17 cellular contexts compared by ENCODE assay signal in the genomic region with DNA sequence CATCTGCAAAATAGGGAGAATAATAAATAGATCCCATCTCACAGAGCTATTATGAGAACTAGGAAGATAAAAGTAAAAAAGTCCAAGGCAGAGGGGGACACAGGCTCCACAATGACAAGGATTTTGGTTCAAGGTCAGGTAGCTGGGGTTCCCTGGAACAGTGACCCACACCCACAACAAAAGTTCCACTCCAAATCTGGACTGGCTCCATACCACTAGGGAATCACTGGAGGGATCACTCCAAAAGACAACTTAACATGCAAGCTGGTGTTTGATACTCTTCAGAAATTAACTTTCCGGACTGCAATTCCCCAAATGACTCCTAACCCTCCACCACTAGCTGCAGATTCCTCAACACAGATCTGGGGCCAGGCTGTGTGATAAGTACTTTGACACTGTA. TPM values are rescaled to one million over a fixed set of nuclear protein-coding genes. Genes with fewer than 3 reads are reported as not detected.
A peak's percentile ranks its signal among the peaks of the same experiment; 100 is the strongest.
DNase-seq lines count a peak whose midpoint lies in the region; ATAC-seq and TF ChIP-seq lines count a peak whose summit lies in the region.
"Had no signal": no experiment of that assay in that cellular context is flagged by ENCODE, and none has a peak within 500 bp of the region (broad histone marks: within the 10 kb centered on the region; RNA-seq: fewer than 3 reads in every experiment).

No MANE protein-coding gene starts in this region.

- H3K9ac ChIP-seq in BLaER1 treated with 17β-estradiol and CSF1 and Interleukin-3, amounts not matched to agents 10 nM and 100 nM: 0 out of 22 replicates have a peak overlapping the region, but pooled peaks of 3 of the 11 experiments have one; percentile 20 to 35 (median 32)

- peak overlapping the region in 2 of 3 donors; percentile 57 to 76 for H3K27ac Mint-ChIP-seq in IgD-negative memory B cell
- peak overlapping the region; percentile 56 for H3K27ac Mint-ChIP-seq in central memory CD8-positive, alpha-beta T cell (ENCODE audit: low read depth)
- H3K27ac Mint-ChIP-seq: nephron progenitor cell had no signal

- no peaks in the 10 kb centered on the region for H3K27me3 Mint-ChIP-seq in IgD-negative memory B cell
- no peaks in the 10 kb centered on the region for H3K27me3 Mint-ChIP-seq in central memory CD8-positive, alpha-beta T cell
- H3K27me3 Mint-ChIP-seq: T-cell had no signal

- peak overlapping the region in 1 of 4 donors; percentile 46 for H3K4me3 Mint-ChIP-seq in IgD-negative memory B cell
- no peak overlapping the region for H3K4me3 Mint-ChIP-seq in central memory CD8-positive, alpha-beta T cell
- H3K4me3 Mint-ChIP-seq: nephron progenitor cell had no signal

- peaks cover 0 to 16% (median 4%) of the 10 kb centered on the region in 11 experiments; a peak in 9 of 22 replicates for H3K36me3 ChIP-seq in BLaER1 treated with 17β-estradiol and CSF1 and Interleukin-3, amounts not matched to agents 10 nM and 100 nM
- peaks cover 4% of the 10 kb centered on the region for H3K36me3 ChIP-seq in neutrophil
- H3K36me3 ChIP-seq: stomach had no signal

- TF ChIP-seq CTCF in neutrophil (IDR thresholded peaks at IDR 0.05): no peak

- peak overlapping the region in 6 of 11 experiments; percentile 20 to 51 (median 32); a peak in 7 of 22 replicates for H3K27ac ChIP-seq in BLaER1 treated with 17β-estradiol and CSF1 and Interleukin-3, amounts not matched to agents 10 nM and 100 nM
- peak overlapping the region; percentile 78 for H3K27ac ChIP-seq in neutrophil

- no peaks in the 10 kb centered on the region for H3K27me3 ChIP-seq in BLaER1 treated with 17β-estradiol and CSF1 and Interleukin-3, amounts not matched to agents 10 nM and 100 nM
- H3K27me3 ChIP-seq in neutrophil: no peaks in the 10 kb centered on the region
- H3K27me3 ChIP-seq: stomach had no signal

- peaks cover 13 to 81% (median 48%) of the 10 kb centered on the region in 11 experiments; a peak in 19 of 22 replicates for H4K20me1 ChIP-seq in BLaER1 treated with 17β-estradiol and CSF1 and Interleukin-3, amounts not matched to agents 10 nM and 100 nM

- ATAC-seq in central memory CD8-positive, alpha-beta T cell (replicated peaks; ENCODE audit: extremely low read depth, poor library complexity, severe bottlenecking): no peak
- ATAC-seq in HG03280 (IDR thresholded peaks at IDR 0.05; ENCODE audit: unreplicated experiment): no peak
- ATAC-seq: esophagus mucosa had no signal

- H3K36me3 Mint-ChIP-seq in IgD-negative memory B cell: no peaks in the 10 kb centered on the region
- H3K36me3 Mint-ChIP-seq in central memory CD8-positive, alpha-beta T cell (ENCODE audit: insufficient read depth): peaks cover 9% of the 10 kb centered on the region

- peaks cover 33 to 40% (median 37%) of the 10 kb centered on the region in 3 donors for H3K4me1 Mint-ChIP-seq in IgD-negative memory B cell
- H3K4me1 Mint-ChIP-seq in central memory CD8-positive, alpha-beta T cell: peaks cover 64% of the 10 kb centered on the region

- H3K4me2 ChIP-seq in BLaER1 treated with 17β-estradiol and CSF1 and Interleukin-3, amounts not matched to agents 10 nM and 100 nM: peak overlapping the region; percentile 45 to 79 (median 73); a peak in 18 of 22 replicates

- H3K4me3 ChIP-seq in BLaER1 treated with 17β-estradiol and CSF1 and Interleukin-3, amounts not matched to agents 10 nM and 100 nM: no peak overlapping the region
- H3K4me3 ChIP-seq in neutrophil (ENCODE audit: low read depth in 1 of 2, low read length in 1 of 2): no peak overlapping the region
- H3K4me3 ChIP-seq: lung, stomach had no signal

- no peaks in the 10 kb centered on the region for H3K9me3 Mint-ChIP-seq in IgD-negative memory B cell
- no peaks in the 10 kb centered on the region for H3K9me3 Mint-ChIP-seq in central memory CD8-positive, alpha-beta T cell
- H3K9me3 Mint-ChIP-seq: nephron progenitor cell, T-cell had no signal

- peaks cover 67 to 83% (median 79%) of the 10 kb centered on the region in 10 experiments for H3K4me1 ChIP-seq in BLaER1 treated with 17β-estradiol and CSF1 and Interleukin-3, amounts not matched to agents 10 nM and 100 nM
- H3K4me1 ChIP-seq in neutrophil (ENCODE audit: control insufficient read depth in 1 of 2, insufficient read depth in 1 of 2, low read depth in 1 of 2, low read length in 1 of 2): peaks cover 19 to 29% of the 10 kb centered on the region in 2 experiments

- no peaks in the 10 kb centered on the region for H3K9me3 ChIP-seq in BLaER1 treated with 17β-estradiol and CSF1 and Interleukin-3, amounts not matched to agents 10 nM and 100 nM (replicated peaks in 1 of 11)
- no peaks in the 10 kb centered on the region for H3K9me3 ChIP-seq in neutrophil
- H3K9me3 ChIP-seq: stomach had no signal

- DNase-seq in central memory CD8-positive, alpha-beta T cell (ENCODE audit: low spot score in 2 of 2): no peak
- DNase-seq in ureter (ENCODE audit: low spot score) (no peak), NK-92 (lab: John Stamatoyannopoulos, UW; ENCODE audit: unreplicated experiment) (no peak)
- no peak for DNase-seq in activated CD4-positive, CD25-positive, alpha-beta regulatory T cell (lab: John Stamatoyannopoulos, UW)
- DNase-seq: activated naive CD4-positive, alpha-beta T cell treated with Interleukin-2 at 50 U/mL for 16 hours; NCI-H1694 treated with DMSO at 0.1 percent for 48 hours; NCI-H345; nephron progenitor cell; NK-92 treated with Interleukin-12 subunit alpha and Interleukin-12 subunit beta, amount 100 ng/mL, for 24 hours; stomach had no signal

RNA-seq across cellular contexts. Expression of a gene that starts 54.9 kb away (rescaled TPM):
- 43.1 TPM for polyA plus RNA-seq in IgD-negative memory B cell
- total RNA-seq in ureter: 70.4 TPM
